In the genomic region with DNA sequence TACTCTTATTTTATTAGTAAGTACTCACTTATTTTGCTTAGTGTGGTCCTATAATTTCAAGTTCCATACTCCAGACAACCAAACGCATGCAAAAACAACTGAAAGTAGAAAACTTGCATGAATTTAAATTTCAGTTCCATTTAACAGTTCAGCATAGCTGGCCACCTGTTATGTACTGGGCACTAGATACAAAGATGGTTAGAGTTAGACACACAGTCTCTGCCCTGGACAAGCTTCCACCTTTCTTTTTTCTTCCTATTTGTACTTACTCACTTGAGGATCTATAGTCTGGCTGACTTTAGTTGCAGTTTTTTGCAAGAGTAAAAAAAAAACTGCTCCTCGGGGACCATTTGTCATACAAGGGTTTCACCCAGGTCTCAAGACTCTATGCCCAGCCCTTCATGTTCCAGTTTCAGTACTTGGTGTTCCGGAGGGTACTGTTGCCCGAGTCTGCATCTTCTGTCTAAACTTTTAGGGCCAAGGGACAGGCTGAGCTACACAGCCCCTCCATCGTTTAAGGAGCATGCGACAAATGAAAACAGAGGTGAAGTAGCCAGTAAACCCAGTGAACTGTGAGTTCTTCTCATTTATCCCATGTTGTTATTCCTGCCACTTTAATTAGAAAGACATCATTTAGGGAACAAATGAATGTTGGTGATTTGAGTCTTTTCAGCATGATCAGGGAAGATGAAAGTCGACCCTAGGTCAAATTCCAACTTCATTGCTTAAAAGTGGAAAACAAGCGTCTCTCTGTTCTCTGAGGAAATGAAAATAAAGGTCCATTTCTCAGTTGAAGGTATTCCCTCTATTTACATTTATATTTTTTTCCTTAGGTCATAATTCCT, we compare ENCODE assay signal across 2 cellular contexts.
TF ChIP-seq lines count a peak whose summit lies in the region.

No MANE protein-coding gene starts in this region.

TF ChIP-seq in GM12891, 5 proteins besides CTCF, POLR2A, EP300 and RAD21:
- TF ChIP-seq TAF1 (IDR thresholded peaks at IDR 0.05; ENCODE audit: low read depth, low read length): no peak
- TF ChIP-seq PAX5 (IDR thresholded peaks at IDR 0.05; ENCODE audit: insufficient read depth, low read length, severe bottlenecking): no peak
- no peak for TF ChIP-seq SPI1 (IDR thresholded peaks at IDR 0.05; ENCODE audit: low read depth, low read length)
- TF ChIP-seq POU2F2 (IDR thresholded peaks at IDR 0.05; ENCODE audit: low read depth, low read length): no peak
- no peak for TF ChIP-seq POLR2AphosphoS5 (IDR thresholded peaks at IDR 0.05; ENCODE audit: low read depth, low read length)
TF ChIP-seq in GM12891: peak in this region for 0.

TF ChIP-seq in K562, 482 proteins besides CTCF, POLR2A, EP300 and RAD21:
- TF ChIP-seq GABPA (tag; conservative IDR thresholded peaks at IDR 0.05; ENCODE audit: low read depth) (no peak), TBL1XR1 (IDR thresholded peaks at IDR 0.05; ENCODE audit: low read length in 2 of 2) (no peak), KLF1 (tag; IDR thresholded peaks at IDR 0.05) (no peak), TCF3 (CRISPR knock-in tag; IDR thresholded peaks at IDR 0.05) (no peak), U2AF2 (optimal IDR thresholded peaks at IDR 0.05; ENCODE audit: low read depth, low read length) (no peak), ZBTB33 (CRISPR knock-in tag; IDR thresholded peaks at IDR 0.05) (no peak), MLLT1 (IDR thresholded peaks at IDR 0.05) (no peak), C11orf30 (IDR thresholded peaks at IDR 0.05; ENCODE audit: low read depth) (no peak), SLC30A9 (CRISPR knock-in tag; IDR thresholded peaks at IDR 0.05) (no peak), CCNT2 (IDR thresholded peaks at IDR 0.05; ENCODE audit: borderline replicate concordance, extremely low read depth, insufficient read length, low read depth, low read length) (no peak), MCM5 (IDR thresholded peaks at IDR 0.05; ENCODE audit: low read depth) (no peak), ZNF408 (CRISPR knock-in tag; IDR thresholded peaks at IDR 0.05; ENCODE audit: low read depth) (no peak), ZNF239 (CRISPR knock-in tag; IDR thresholded peaks at IDR 0.05) (no peak), PRMT5 (CRISPR knock-in tag; IDR thresholded peaks at IDR 0.05) (no peak), ZNF133 (CRISPR knock-in tag; IDR thresholded peaks at IDR 0.05) (no peak)
- TF ChIP-seq, protein P1, sequence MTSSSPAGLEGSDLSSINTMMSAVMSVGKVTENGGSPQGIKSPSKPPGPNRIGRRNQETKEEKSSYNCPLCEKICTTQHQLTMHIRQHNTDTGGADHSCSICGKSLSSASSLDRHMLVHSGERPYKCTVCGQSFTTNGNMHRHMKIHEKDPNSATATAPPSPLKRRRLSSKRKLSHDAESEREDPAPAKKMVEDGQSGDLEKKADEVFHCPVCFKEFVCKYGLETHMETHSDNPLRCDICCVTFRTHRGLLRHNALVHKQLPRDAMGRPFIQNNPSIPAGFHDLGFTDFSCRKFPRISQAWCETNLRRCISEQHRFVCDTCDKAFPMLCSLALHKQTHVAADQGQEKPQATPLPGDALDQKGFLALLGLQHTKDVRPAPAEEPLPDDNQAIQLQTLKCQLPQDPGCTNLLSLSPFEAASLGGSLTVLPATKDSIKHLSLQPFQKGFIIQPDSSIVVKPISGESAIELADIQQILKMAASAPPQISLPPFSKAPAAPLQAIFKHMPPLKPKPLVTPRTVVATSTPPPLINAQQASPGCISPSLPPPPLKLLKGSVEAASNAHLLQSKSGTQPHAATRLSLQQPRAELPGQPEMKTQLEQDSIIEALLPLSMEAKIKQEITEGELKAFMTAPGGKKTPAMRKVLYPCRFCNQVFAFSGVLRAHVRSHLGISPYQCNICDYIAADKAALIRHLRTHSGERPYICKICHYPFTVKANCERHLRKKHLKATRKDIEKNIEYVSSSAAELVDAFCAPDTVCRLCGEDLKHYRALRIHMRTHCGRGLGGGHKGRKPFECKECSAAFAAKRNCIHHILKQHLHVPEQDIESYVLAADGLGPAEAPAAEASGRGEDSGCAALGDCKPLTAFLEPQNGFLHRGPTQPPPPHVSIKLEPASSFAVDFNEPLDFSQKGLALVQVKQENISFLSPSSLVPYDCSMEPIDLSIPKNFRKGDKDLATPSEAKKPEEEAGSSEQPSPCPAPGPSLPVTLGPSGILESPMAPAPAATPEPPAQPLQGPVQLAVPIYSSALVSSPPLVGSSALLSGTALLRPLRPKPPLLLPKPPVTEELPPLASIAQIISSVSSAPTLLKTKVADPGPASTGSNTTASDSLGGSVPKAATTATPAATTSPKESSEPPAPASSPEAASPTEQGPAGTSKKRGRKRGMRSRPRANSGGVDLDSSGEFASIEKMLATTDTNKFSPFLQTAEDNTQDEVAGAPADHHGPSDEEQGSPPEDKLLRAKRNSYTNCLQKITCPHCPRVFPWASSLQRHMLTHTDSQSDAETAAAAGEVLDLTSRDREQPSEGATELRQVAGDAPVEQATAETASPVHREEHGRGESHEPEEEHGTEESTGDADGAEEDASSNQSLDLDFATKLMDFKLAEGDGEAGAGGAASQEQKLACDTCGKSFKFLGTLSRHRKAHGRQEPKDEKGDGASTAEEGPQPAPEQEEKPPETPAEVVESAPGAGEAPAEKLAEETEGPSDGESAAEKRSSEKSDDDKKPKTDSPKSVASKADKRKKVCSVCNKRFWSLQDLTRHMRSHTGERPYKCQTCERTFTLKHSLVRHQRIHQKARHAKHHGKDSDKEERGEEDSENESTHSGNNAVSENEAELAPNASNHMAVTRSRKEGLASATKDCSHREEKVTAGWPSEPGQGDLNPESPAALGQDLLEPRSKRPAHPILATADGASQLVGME (CRISPR knock-in tag; IDR thresholded peaks at IDR 0.05): no peak
- TF ChIP-seq, protein P2, sequence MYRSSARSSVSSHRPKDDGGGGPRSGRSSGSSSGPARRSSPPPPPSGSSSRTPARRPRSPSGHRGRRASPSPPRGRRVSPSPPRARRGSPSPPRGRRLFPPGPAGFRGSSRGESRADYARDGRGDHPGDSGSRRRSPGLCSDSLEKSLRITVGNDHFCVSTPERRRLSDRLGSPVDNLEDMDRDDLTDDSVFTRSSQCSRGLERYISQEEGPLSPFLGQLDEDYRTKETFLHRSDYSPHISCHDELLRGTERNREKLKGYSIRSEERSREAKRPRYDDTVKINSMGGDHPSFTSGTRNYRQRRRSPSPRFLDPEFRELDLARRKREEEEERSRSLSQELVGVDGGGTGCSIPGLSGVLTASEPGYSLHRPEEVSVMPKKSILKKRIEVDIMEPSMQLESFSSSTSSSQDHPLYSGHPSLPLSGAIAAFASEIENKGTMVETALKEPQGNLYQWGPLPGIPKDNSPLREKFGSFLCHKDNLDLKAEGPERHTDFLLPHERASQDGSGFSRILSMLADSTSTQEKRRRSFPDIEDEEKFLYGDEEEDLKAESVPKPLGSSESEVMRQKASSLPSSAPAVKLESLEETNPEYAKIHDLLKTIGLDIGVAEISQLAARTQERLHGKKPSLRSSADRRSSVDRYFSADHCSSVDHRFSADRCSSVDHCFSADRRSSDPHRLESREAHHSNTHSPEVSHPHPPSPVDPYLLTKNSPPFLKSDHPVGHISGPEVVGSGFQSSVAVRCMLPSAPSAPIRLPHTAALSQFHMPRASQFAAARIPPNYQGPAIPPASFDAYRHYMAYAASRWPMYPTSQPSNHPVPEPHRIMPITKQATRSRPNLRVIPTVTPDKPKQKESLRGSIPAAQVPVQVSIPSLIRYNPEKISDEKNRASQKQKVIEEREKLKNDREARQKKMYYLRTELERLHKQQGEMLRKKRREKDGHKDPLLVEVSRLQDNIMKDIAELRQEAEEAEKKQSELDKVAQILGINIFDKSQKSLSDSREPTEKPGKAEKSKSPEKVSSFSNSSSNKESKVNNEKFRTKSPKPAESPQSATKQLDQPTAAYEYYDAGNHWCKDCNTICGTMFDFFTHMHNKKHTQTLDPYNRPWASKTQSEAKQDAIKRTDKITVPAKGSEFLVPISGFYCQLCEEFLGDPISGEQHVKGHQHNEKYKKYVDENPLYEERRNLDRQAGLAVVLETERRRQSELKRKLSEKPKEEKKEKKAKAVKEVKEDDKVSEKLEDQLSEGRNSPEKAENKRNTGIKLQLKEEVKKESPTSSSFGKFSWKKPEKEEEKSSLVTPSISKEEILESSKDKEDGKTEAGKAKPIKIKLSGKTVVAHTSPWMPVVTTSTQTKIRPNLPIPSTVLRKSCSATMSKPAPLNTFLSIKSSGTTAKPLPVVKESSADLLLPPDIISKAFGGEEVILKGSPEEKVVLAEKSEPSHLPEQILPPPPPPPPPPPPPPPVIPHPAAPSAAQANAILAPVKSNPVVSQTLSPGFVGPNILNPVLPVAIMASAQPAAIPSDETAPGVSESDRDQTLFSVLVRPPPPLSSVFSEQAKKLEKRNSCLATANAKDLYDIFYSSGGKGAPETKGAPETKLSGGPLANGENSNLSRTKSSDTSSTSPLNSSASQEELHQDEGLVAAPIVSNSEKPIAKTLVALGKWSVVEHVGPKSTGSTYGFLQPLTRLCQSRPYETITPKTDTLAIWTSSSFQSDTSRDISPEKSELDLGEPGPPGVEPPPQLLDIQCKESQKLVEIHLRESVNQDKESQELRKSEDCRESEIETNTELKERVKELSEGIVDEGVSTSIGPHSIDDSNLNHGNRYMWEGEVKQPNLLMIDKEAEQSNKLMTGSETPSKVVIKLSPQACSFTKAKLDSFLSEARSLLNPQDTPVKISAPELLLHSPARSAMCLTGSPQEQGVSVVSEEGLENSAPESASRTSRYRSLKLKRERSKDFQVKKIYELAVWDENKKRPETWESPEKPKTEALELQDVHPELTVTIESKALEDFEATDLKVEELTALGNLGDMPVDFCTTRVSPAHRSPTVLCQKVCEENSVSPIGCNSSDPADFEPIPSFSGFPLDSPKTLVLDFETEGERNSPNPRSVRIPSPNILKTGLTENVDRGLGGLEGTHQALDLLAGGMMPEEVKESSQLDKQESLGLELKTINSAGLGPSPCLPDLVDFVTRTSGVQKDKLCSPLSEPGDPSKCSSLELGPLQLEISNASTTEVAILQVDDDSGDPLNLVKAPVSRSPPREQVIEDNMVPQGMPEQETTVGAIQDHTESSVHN (IDR thresholded peaks at IDR 0.05; ENCODE audit: borderline replicate concordance in 1 of 2, low read depth in 1 of 2): no peak
